8 cellular contexts compared by ENCODE assay signal in genomic region chr18:77102246-77103040, GRCh38. TPM values are rescaled to one million over a fixed set of nuclear protein-coding genes. Genes with fewer than 3 reads are reported as not detected.
DNase-seq lines count a peak whose midpoint lies in the region; ATAC-seq and TF ChIP-seq lines count a peak whose summit lies in the region.

No MANE protein-coding gene starts in this region.

- H3K27me3 ChIP-seq in PC-3 (ENCODE audit: low read length): no peaks in the 10 kb centered on the region

- peak overlapping the region; percentile 99 for H3K27ac ChIP-seq in PC-3 (ENCODE audit: low read length)

- no peak overlapping the region for H2AFZ ChIP-seq in PC-3 (ENCODE audit: low read length)

- intact Hi-C loops in PC-3 (cut with micrococcal nuclease): loop anchor here (1.0 kb wide), 1 partner anchor 25 kb away; no protein-coding TSS in a partner anchor
- intact Hi-C loops in posterior cingulate gyrus (cut with DNase I): no loop called here

- peak overlapping the region; percentile 80 for H3K4me2 ChIP-seq in PC-3 (ENCODE audit: low read length)

- BruUV-seq in PC-3 (replicated peaks; lab: Mats Ljungman, UMichigan): no TSS peak

- H3F3A ChIP-seq in PC-3 (ENCODE audit: low read length, unreplicated experiment): peaks cover 11% of the 10 kb centered on the region

- CTCF ChIA-PET in PC-3 (lab: Charles Lee): interaction anchor here (1.2 to 2.0 kb wide), 2 partner anchors 30 to 37 kb away, joined by 3 to 7 read pairs; partner anchors contain the start of gene MBP

- peak overlapping the region; percentile 96 for H3K27ac Mint-ChIP-seq in activated T-cell treated with anti-CD3 and anti-CD28 coated beads, Interleukin-2, amount 50 U/mL, for 72 hours

- peak overlapping the region; percentile 87 for H3K4me3 Mint-ChIP-seq in activated T-cell treated with anti-CD3 and anti-CD28 coated beads, Interleukin-2, amount 50 U/mL, for 72 hours

- peaks cover 0 to 2% of the 10 kb centered on the region in 2 donors for H3K9me3 Mint-ChIP-seq in activated T-cell treated with anti-CD3 and anti-CD28 coated beads, Interleukin-2, amount 50 U/mL, for 72 hours

- H4K20me1 ChIP-seq in PC-3 (ENCODE audit: low read length): no peaks in the 10 kb centered on the region

- TF ChIP-seq CTCF in PC-3 (conservative IDR thresholded peaks at IDR 0.05; ENCODE audit: low read depth, low read length): no peak
- no peak for TF ChIP-seq CTCF in epithelial cell of proximal tubule (conservative IDR thresholded peaks at IDR 0.05; ENCODE audit: low read depth, low read length)

- H3K9ac ChIP-seq in PC-3 (ENCODE audit: low read length): peak overlapping the region; percentile 86

- H3K4me1 Mint-ChIP-seq in activated T-cell treated with anti-CD3 and anti-CD28 coated beads, Interleukin-2, amount 50 U/mL, for 72 hours (ENCODE audit: low read depth): peaks cover 97% of the 10 kb centered on the region

- peaks cover 24 to 44% of the 10 kb centered on the region in 2 donors for H3K36me3 Mint-ChIP-seq in activated T-cell treated with anti-CD3 and anti-CD28 coated beads, Interleukin-2, amount 50 U/mL, for 72 hours (ENCODE audit: insufficient read depth in 2 of 2)

- peak; percentile 67 to 70 for ATAC-seq in activated T-cell treated with anti-CD3 and anti-CD28 coated beads, Interleukin-2, amount 50 U/mL, for 72 hours (replicated peaks in 1 of 2)
- peak; percentile 64 for ATAC-seq in HG02678 (IDR thresholded peaks at IDR 0.05; ENCODE audit: unreplicated experiment)
- peak; percentile 16 for ATAC-seq in PC-3

- POLR2A ChIA-PET in PC-3 (lab: Charles Lee; ENCODE audit: unreplicated experiment): interaction anchor here (1.0 kb wide), 1 partner anchor 30 kb away, joined by 4 read pairs; the partner anchor contains the start of gene MBP

- DNase-seq in activated T-cell treated with anti-CD3 and anti-CD28 coated beads, Interleukin-2, amount 50 U/mL, for 72 hours: peak in 1 of 2 donors; percentile 30
- DNase-seq in activated T-cell treated with anti-CD3 and anti-CD28 coated beads, Interleukin-2, amount 50 U/mL, for 1 hour: no peak
- DNase-seq in PC-3 (peak; percentile 46), epithelial cell of proximal tubule (ENCODE audit: low read depth) (no peak), skeletal muscle cell (ENCODE audit: low read depth) (peak; percentile 68), posterior cingulate gyrus (no peak), inferior parietal cortex (ENCODE audit: extremely low spot score) (no peak)

- peaks cover 16% of the 10 kb centered on the region for H3K79me2 ChIP-seq in PC-3 (ENCODE audit: low read length)

- H3K4me1 ChIP-seq in PC-3 (ENCODE audit: insufficient read depth, low read length): peaks cover 46% of the 10 kb centered on the region

- H3K9me3 ChIP-seq in PC-3 (ENCODE audit: low read length): no peaks in the 10 kb centered on the region

- no peaks in the 10 kb centered on the region for H3K27me3 Mint-ChIP-seq in activated T-cell treated with anti-CD3 and anti-CD28 coated beads, Interleukin-2, amount 50 U/mL, for 72 hours (ENCODE audit: low read depth)

- peaks cover 21% of the 10 kb centered on the region for H3K36me3 ChIP-seq in PC-3 (ENCODE audit: low read depth, low read length)

- H3K4me3 ChIP-seq in PC-3 (ENCODE audit: low read length) (peak overlapping the region; percentile 30; the same call in 1 of the 2 replicates), epithelial cell of proximal tubule (ENCODE audit: low read depth, low read length) (peak overlapping the region; percentile 32), skeletal muscle cell (ENCODE audit: low read depth, low read length) (peak overlapping the region; percentile 19)

- no peaks in the 10 kb centered on the region for H3K9me2 ChIP-seq in PC-3 (replicated peaks; ENCODE audit: low read length)

RNA-seq across cellular contexts. Expression of gene MBP, which starts 30.1 kb away (rescaled TPM):
- 100 to 1,000 TPM; 101 to 107 TPM for total RNA-seq in activated T-cell treated with anti-CD3 and anti-CD28 coated beads, Interleukin-2, amount 50 U/mL, for 72 hours
- total RNA-seq in PC-3 (2014; rRNA removed): 34.2 and 47.4 TPM in 2 replicates
- 18.8 and 19.1 TPM in 2 replicates for total RNA-seq in epithelial cell of proximal tubule

Comparison
In these comparisons a context has a peak if more than half of its experiments do, and no peak if none do; other contexts are left out.
1. ATAC-seq: peak in every context shown above with its lines; median percentile 68 in activated T-cell treated with anti-CD3 and anti-CD28 coated beads, Interleukin-2, amount 50 U/mL, for 72 hours; 64 in HG02678; 16 in PC-3.
2. DNase-seq: peak in PC-3 (single experiment) and skeletal muscle cell (single experiment); none in activated T-cell treated with anti-CD3 and anti-CD28 coated beads, Interleukin-2, amount 50 U/mL, for 1 hour (single experiment), epithelial cell of proximal tubule (single experiment), posterior cingulate gyrus (0 of 10) and inferior parietal cortex (single experiment).
3. Peak in every context shown above with its lines, with median percentiles within 50 percentile points of each other: H3K4me3 ChIP-seq.